In the genomic region with DNA sequence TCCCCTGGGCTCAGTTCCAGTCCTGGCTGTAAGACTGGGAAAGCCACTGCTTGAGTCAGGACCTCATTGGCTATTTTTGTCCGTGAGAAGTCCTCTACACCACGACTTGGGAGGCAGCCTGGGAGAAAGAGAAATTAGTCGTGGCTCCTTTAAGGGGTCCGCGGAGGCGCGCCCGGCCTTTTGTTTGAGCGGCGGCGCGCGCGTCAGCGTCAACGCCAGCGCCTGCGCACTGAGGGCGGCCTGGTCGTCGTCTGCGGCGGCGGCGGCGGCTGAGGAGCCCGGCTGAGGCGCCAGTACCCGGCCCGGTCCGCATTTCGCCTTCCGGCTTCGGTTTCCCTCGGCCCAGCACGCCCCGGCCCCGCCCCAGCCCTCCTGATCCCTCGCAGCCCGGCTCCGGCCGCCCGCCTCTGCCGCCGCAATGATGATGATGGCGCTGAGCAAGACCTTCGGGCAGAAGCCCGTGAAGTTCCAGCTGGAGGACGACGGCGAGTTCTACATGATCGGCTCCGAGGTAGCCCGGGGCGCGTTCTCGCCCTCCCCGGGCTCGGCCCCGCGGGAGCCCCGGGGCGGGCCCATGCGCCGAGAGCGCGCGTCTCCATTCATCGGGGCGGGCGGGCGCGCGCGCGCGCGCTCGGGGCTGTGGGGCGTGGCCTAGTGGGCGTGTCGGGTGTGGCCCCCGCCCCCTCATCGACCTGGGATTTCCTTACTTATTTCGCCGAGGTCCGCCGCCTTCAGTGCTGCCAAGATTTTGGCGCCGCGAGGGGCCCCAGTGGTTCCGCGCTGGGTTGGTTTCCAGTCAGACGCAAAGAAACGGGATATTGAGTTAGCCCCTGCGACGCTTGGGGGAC, we compare ENCODE assay signal across 8 cellular contexts. TPM values are rescaled to one million over a fixed set of nuclear protein-coding genes. Genes with fewer than 3 reads are reported as not detected.
A peak's percentile ranks its signal among the peaks of the same experiment; 100 is the strongest.
DNase-seq lines count a peak whose midpoint lies in the region; ATAC-seq and TF ChIP-seq lines count a peak whose summit lies in the region.

Gene SMARCB1 (plus strand): TSS at position 215 of the 848 bp plus-strand sequence. CDS start 204 bp downstream, at position 419.

- peak; percentile 47 for ATAC-seq in GM18873 (IDR thresholded peaks at IDR 0.05; ENCODE audit: low FRiP score, unreplicated experiment)
- ATAC-seq in HG03139 (IDR thresholded peaks at IDR 0.05; ENCODE audit: unreplicated experiment) = peak; percentile 63
- peak; percentile 94 for ATAC-seq in left colon

- TF ChIP-seq CTCF in AG04449 (IDR thresholded peaks at IDR 0.05; ENCODE audit: insufficient read depth, low read length, missing control alignments) = no peak

- POLR2A ChIA-PET in AG04449 (lab: Yijun Ruan, JAX) = interaction anchor here (0.7 to 1.1 kb wide), 2 partner anchors 12 to 53 kb away, joined by 4 read pairs; no protein-coding TSS in a partner anchor

- H3K4me3 ChIP-seq in AG04449 (ENCODE audit: low read depth, low read length) = peak within 1 kb of the TSS; percentile 90

- intact Hi-C loops in left colon (cut with DNase I, micrococcal nuclease) = no loop called here

- CTCF ChIA-PET in AG04449 (lab: Yijun Ruan, JAX) = interaction anchor here (1.1 to 3.6 kb wide), 3 partner anchors 12 to 63 kb away, joined by 3 to 15 read pairs (median 14); partner anchors contain the start of gene MMP11

- H3K27ac ChIP-seq in cingulate gyrus (ENCODE audit: low read depth, low read length) = peak within 1 kb of the TSS; percentile 99

- DNase-seq in AG04449 (ENCODE audit: low read depth, low spot score) (peak; percentile 69), NCI-H460 (ENCODE audit: extremely low read depth, low read depth) (peak; percentile 63), left colon (peak; percentile 85 to 95)
- DNase-seq in activated CD4-positive, alpha-beta T cell treated with anti-CD3 and anti-CD28 coated beads for 4 hours = peak; percentile 89 to 90
- peak; percentile 78 to 87 (median 82) for DNase-seq in stimulated activated CD4-positive, alpha-beta T cell treated with anti-CD3 and anti-CD28 coated beads, Interleukin-1b, Interleukin-23, amount 100 ng/mL, for 24 hours (ENCODE audit: low read depth in 4 of 4, low spot score in 1 of 4)

RNA-seq across cellular contexts. Expression of gene SMARCB1, which starts in this region (rescaled TPM):
- total RNA-seq in NCI-H460 (2014; rRNA removed; shearing (Covaris generic)) = 45.5 and 49.6 TPM in 2 replicates
- 31.7 and 39.8 TPM in 2 replicates for polyA plus RNA-seq in NCI-H460 (2014; cell fraction: nucleus; rRNA removed)
- 10 to 100 TPM; 65.9 to 79.3 TPM for total RNA-seq in left colon

Comparison
In these comparisons a context has a peak if more than half of its experiments do, and no peak if none do; other contexts are left out.
1. Peak in every context shown above with its lines: DNase-seq, ATAC-seq, H3K4me3 ChIP-seq and H3K27ac ChIP-seq.